ENCODE assay signal across 20 cellular contexts in the genomic region with DNA sequence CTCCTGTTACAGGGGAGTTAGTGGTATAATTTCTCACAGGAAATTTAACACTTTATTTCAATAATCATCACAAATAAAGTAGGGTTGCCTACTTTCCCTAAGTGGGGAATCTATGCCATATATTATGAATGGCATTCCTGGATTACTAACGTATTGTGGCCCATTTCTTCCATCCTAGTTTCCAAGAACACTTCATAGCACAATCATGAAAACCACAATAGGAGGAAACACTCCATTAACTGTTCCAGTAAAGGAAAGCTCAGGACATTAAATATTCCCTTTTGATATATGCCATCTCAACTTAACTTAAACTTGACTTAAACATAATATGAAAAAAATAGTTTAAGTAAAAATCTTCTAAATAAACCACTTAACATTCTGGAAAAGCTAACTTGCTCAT. TPM values are rescaled to one million over a fixed set of nuclear protein-coding genes. Genes with fewer than 3 reads are reported as not detected.
DNase-seq lines count a peak whose midpoint lies in the region; ATAC-seq and TF ChIP-seq lines count a peak whose summit lies in the region.
"Had no signal": no experiment of that assay in that cellular context is flagged by ENCODE, and none has a peak within 500 bp of the region (broad histone marks: within the 10 kb centered on the region; RNA-seq: fewer than 3 reads in every experiment).

No MANE protein-coding gene starts in this region.

- H3K27ac Mint-ChIP-seq in HFFc6 (no peak overlapping the region), nephron (peak overlapping the region in 1 of 3 experiments; percentile 30)
- H3K27ac Mint-ChIP-seq in stimulated activated effector memory CD8-positive, alpha-beta T cell treated with anti-CD3 and anti-CD28 coated beads, Interleukin-12 subunit alpha, Interleukin-12 subunit beta, amount 100 ng/mL, for 72 hours: no peak overlapping the region
- H3K27ac Mint-ChIP-seq: activated naive CD4-positive, alpha-beta T cell treated with anti-CD3 and anti-CD28 coated beads, Interleukin-2, amount 50 U/mL, for 72 hours had no signal

- TF ChIP-seq CTCF in HFFc6 (IDR thresholded peaks at IDR 0.05): no peak
- no peak for TF ChIP-seq CTCF in nephron (IDR thresholded peaks at IDR 0.05; ENCODE audit: unreplicated experiment in 3 of 3)

- H3K4me3 Mint-ChIP-seq in HFFc6 (peak overlapping the region; percentile 89; the same call in 1 of the 2 replicates), nephron (peak overlapping the region; percentile 88 to 96 (median 90))
- H3K4me3 Mint-ChIP-seq in stimulated activated effector memory CD8-positive, alpha-beta T cell treated with anti-CD3 and anti-CD28 coated beads, Interleukin-12 subunit alpha, Interleukin-12 subunit beta, amount 100 ng/mL, for 72 hours: no peak overlapping the region

- H3K79me2 ChIP-seq in ACC112 (ENCODE audit: control insufficient read depth, insufficient read depth, low read length, unreplicated experiment): peaks cover 30% of the 10 kb centered on the region

- ATAC-seq in stimulated activated effector memory CD8-positive, alpha-beta T cell treated with anti-CD3 and anti-CD28 coated beads, Interleukin-12 subunit alpha, Interleukin-12 subunit beta, amount 100 ng/mL, for 72 hours: no peak
- ATAC-seq in GM18502 (IDR thresholded peaks at IDR 0.05; ENCODE audit: poor library complexity, unreplicated experiment): no peak
- ATAC-seq: activated naive CD4-positive, alpha-beta T cell treated with anti-CD3 and anti-CD28 coated beads, Interleukin-2, amount 50 U/mL, for 72 hours; HCT116 had no signal

- H3K9me3 Mint-ChIP-seq in HFFc6: no peaks in the 10 kb centered on the region
- H3K9me3 Mint-ChIP-seq in nephron: no peaks in the 10 kb centered on the region
- no peaks in the 10 kb centered on the region for H3K9me3 Mint-ChIP-seq in stimulated activated effector memory CD8-positive, alpha-beta T cell treated with anti-CD3 and anti-CD28 coated beads, Interleukin-12 subunit alpha, Interleukin-12 subunit beta, amount 100 ng/mL, for 72 hours
- H3K9me3 Mint-ChIP-seq: central memory CD8-positive, alpha-beta T cell had no signal

- H3K36me3 ChIP-seq in ACC112 (ENCODE audit: insufficient read depth, low read length): peaks cover 4% of the 10 kb centered on the region; the same call in 1 of the 2 replicates
- H3K36me3 ChIP-seq: uterus had no signal

- H3K4me1 Mint-ChIP-seq in HFFc6 (ENCODE audit: low read depth) (peaks cover 20% of the 10 kb centered on the region), nephron (peaks cover 14% of the 10 kb centered on the region)
- H3K4me1 Mint-ChIP-seq in stimulated activated effector memory CD8-positive, alpha-beta T cell treated with anti-CD3 and anti-CD28 coated beads, Interleukin-12 subunit alpha, Interleukin-12 subunit beta, amount 100 ng/mL, for 72 hours: peaks cover 6% of the 10 kb centered on the region

- no peak overlapping the region for H2AFZ ChIP-seq in ACC112 (ENCODE audit: low read length, unreplicated experiment)

- H3K27me3 ChIP-seq in ACC112 (ENCODE audit: insufficient read depth, low read length): no peaks in the 10 kb centered on the region
- H3K27me3 ChIP-seq: uterus had no signal

- no peaks in the 10 kb centered on the region for H3K36me3 Mint-ChIP-seq in HFFc6 (ENCODE audit: low read depth)
- H3K36me3 Mint-ChIP-seq in nephron (ENCODE audit: low read depth): peaks cover 6% of the 10 kb centered on the region
- peaks cover 5% of the 10 kb centered on the region for H3K36me3 Mint-ChIP-seq in stimulated activated effector memory CD8-positive, alpha-beta T cell treated with anti-CD3 and anti-CD28 coated beads, Interleukin-12 subunit alpha, Interleukin-12 subunit beta, amount 100 ng/mL, for 72 hours

- H3K27me3 Mint-ChIP-seq in HFFc6 (ENCODE audit: insufficient read depth) (no peaks in the 10 kb centered on the region), nephron (ENCODE audit: low read depth) (peaks cover 3% of the 10 kb centered on the region)
- H3K27me3 Mint-ChIP-seq: central memory CD8-positive, alpha-beta T cell had no signal

- DNase-seq in HFFc6 (no peak), dermis blood vessel endothelial cell (peak; percentile 52), NCI-H1092 treated with DMSO at 0.1 percent for 48 hours (lab: John Stamatoyannopoulos, UW) (no peak), NCI-H446 treated with DMSO at 0.1 percent for 48 hours (lab: John Stamatoyannopoulos, UW) (no peak)
- DNase-seq in stimulated activated effector memory CD8-positive, alpha-beta T cell treated with anti-CD3 and anti-CD28 coated beads, Interleukin-12 subunit alpha, Interleukin-12 subunit beta, amount 100 ng/mL, for 72 hours (ENCODE audit: low spot score in 2 of 2): no peak
- DNase-seq: activated CD4-positive, alpha-beta T cell treated with anti-CD3 and anti-CD28 coated beads for 4 hours; Calu3; foreskin melanocyte; GF-D8; NCI-H1694 treated with DMSO at 0.1 percent for 48 hours; NCI-H345; retina; SHP77 treated with DMSO at 0.1 percent for 48 hours; uterus had no signal

- no peak overlapping the region for H3K27ac ChIP-seq in ACC112 (ENCODE audit: low read depth, low read length)
- H3K27ac ChIP-seq: uterus had no signal

- peaks cover 20% of the 10 kb centered on the region for H3K4me1 ChIP-seq in ACC112 (ENCODE audit: control insufficient read depth, insufficient read depth, low read length, unreplicated experiment)

- H3K4me3 ChIP-seq in ACC112 (ENCODE audit: low read depth, low read length): peak overlapping the region; percentile 97
- H3K4me3 ChIP-seq: uterus had no signal

RNA-seq across cellular contexts. Expression of gene CPLANE1, which starts 2.1 kb away (rescaled TPM):
- total RNA-seq in HFFc6 (2021; fragmentation: NEBNext Ultra II Directional; extraction: Animal tissue kit (Norgen Biotek cat#: 25700)): 10 to 100 TPM; 10.3 to 12.7 (median 11.6) TPM
- 16.1 and 19.7 TPM in 2 replicates for total RNA-seq in dermis blood vessel endothelial cell
